In genomic region chr3:166613365-166613764, GRCh38 we compare ENCODE assay signal across 23 cellular contexts.
DNase-seq lines count a peak whose midpoint lies in the region; TF ChIP-seq lines count a peak whose summit lies in the region.
"Had no signal": no experiment of that assay in that cellular context is flagged by ENCODE, and none has a peak within 500 bp of the region (broad histone marks: within the 10 kb centered on the region; RNA-seq: fewer than 3 reads in every experiment).

No MANE protein-coding gene starts in this region.

- peaks cover 20% of the 10 kb centered on the region for H3K9me3 Mint-ChIP-seq in endodermal cell
- H3K9me3 Mint-ChIP-seq in osteocyte (ENCODE audit: unreplicated experiment) = peaks cover 6% of the 10 kb centered on the region
- no peaks in the 10 kb centered on the region for H3K9me3 Mint-ChIP-seq in glutamatergic neuron (ENCODE audit: unreplicated experiment)

- no peaks in the 10 kb centered on the region for H3K79me2 ChIP-seq in SU-DHL-6 (ENCODE audit: insufficient read depth, low read length)

- H4K20me1 ChIP-seq in SU-DHL-6 (ENCODE audit: low read depth, low read length) = no peaks in the 10 kb centered on the region
- H4K20me1 ChIP-seq: BLaER1 treated with 17β-estradiol and CSF1 and Interleukin-3, amounts not matched to agents 10 nM and 100 nM had no signal

- no peaks in the 10 kb centered on the region for H3K9me2 ChIP-seq in SU-DHL-6 (replicated peaks; ENCODE audit: insufficient read depth, low read length)

- H3K4me2 ChIP-seq in SU-DHL-6 (ENCODE audit: low read depth, low read length, poor library complexity, severe bottlenecking) = no peak overlapping the region
- H3K4me2 ChIP-seq: A549; BLaER1 treated with 17β-estradiol and CSF1 and Interleukin-3, amounts not matched to agents 10 nM and 100 nM had no signal

- H3K9me3 ChIP-seq in SU-DHL-6 (ENCODE audit: insufficient read depth, low read length) = no peaks in the 10 kb centered on the region
- H3K9me3 ChIP-seq in endodermal cell (ENCODE audit: control insufficient read depth, low read length) = no peaks in the 10 kb centered on the region
- H3K9me3 ChIP-seq in effector memory CD4-positive, alpha-beta T cell (ENCODE audit: control insufficient read depth, low read length) = no peaks in the 10 kb centered on the region
- H3K9me3 ChIP-seq: A549; BE2C; BLaER1 treated with 17β-estradiol and CSF1 and Interleukin-3, amounts not matched to agents 10 nM and 100 nM had no signal

- H3K27me3 ChIP-seq in SU-DHL-6 (ENCODE audit: low read length) (no peaks in the 10 kb centered on the region), endodermal cell (ENCODE audit: control insufficient read depth, insufficient read depth, low read length, poor library complexity, severe bottlenecking) (no peaks in the 10 kb centered on the region)
- no peaks in the 10 kb centered on the region for H3K27me3 ChIP-seq in effector memory CD4-positive, alpha-beta T cell (replicated peaks; ENCODE audit: control insufficient read depth, insufficient read depth, low read length, poor library complexity, severe bottlenecking)
- H3K27me3 ChIP-seq: BE2C; BLaER1 treated with 17β-estradiol and CSF1 and Interleukin-3, amounts not matched to agents 10 nM and 100 nM had no signal

- WGBS in endodermal cell (ENCODE audit: insufficient coverage in 1 of 2, insufficient read length in 1 of 2), 2 experiments = 93% methylated on average over 1 of the region's 1 CpG; no CpG with 5 or more reads in 1 of the 2 experiments

- H3K27ac Mint-ChIP-seq in endodermal cell (no peak overlapping the region), osteocyte (ENCODE audit: unreplicated experiment) (no peak overlapping the region), glutamatergic neuron (ENCODE audit: unreplicated experiment) (no peak overlapping the region)
- H3K27ac Mint-ChIP-seq: CD14-positive monocyte; CD4-positive, alpha-beta T cell; CD8-positive, alpha-beta memory T cell had no signal

- H3K27ac ChIP-seq in SU-DHL-6 (ENCODE audit: low read depth, low read length) (peak overlapping the region; percentile 49; the same call in 1 of the 2 replicates), endodermal cell (ENCODE audit: low read depth, low read length) (no peak overlapping the region)
- H3K27ac ChIP-seq in effector memory CD4-positive, alpha-beta T cell (ENCODE audit: insufficient read depth, low read length, poor library complexity, severe bottlenecking) = no peak overlapping the region
- H3K27ac ChIP-seq: A549; BLaER1 treated with 17β-estradiol and CSF1 and Interleukin-3, amounts not matched to agents 10 nM and 100 nM; GM23248 had no signal

- intact Hi-C loops in posterior vena cava (cut with DNase I) = no loop called here

- no peak overlapping the region for H2AFZ ChIP-seq in SU-DHL-6 (ENCODE audit: low read depth, low read length, severe bottlenecking)
- H2AFZ ChIP-seq: GM23248 had no signal

- H3K4me3 Mint-ChIP-seq in endodermal cell (no peak overlapping the region), osteocyte (ENCODE audit: unreplicated experiment) (no peak overlapping the region), glutamatergic neuron (ENCODE audit: unreplicated experiment) (no peak overlapping the region)
- H3K4me3 Mint-ChIP-seq: CD14-positive monocyte; CD4-positive, alpha-beta T cell; CD8-positive, alpha-beta memory T cell had no signal

- no peak for TF ChIP-seq CTCF in SU-DHL-6 (IDR thresholded peaks at IDR 0.05; ENCODE audit: insufficient read depth, low read length, poor library complexity, severe bottlenecking)
- TF ChIP-seq CTCF in endodermal cell (conservative IDR thresholded peaks at IDR 0.05) = no peak
- no peak for TF ChIP-seq CTCF in osteocyte (IDR thresholded peaks at IDR 0.05)
- TF ChIP-seq CTCF in glutamatergic neuron (IDR thresholded peaks at IDR 0.05; ENCODE audit: partially characterized antibody, unreplicated experiment) = no peak

- DNase-seq in endodermal cell = peak; percentile 48
- peak; percentile 55 for DNase-seq in posterior vena cava (ENCODE audit: low spot score)
- DNase-seq in effector memory CD4-positive, alpha-beta T cell = no peak
- no peak for DNase-seq in osteocyte (ENCODE audit: extremely low spot score, unreplicated experiment)
- DNase-seq in glutamatergic neuron = no peak
- DNase-seq: 8988T; ACHN; AML-193; BE2C; CD4-positive, alpha-beta T cell; CD8-positive, alpha-beta memory T cell; DMS 273 treated with DMSO at 0.1 percent for 48 hours; DMS79; EL; GDM1; GM23248; H7; HCEC 1CT had no signal

- H3K36me3 ChIP-seq in SU-DHL-6 (ENCODE audit: low read length) = no peaks in the 10 kb centered on the region
- no peaks in the 10 kb centered on the region for H3K36me3 ChIP-seq in endodermal cell (ENCODE audit: control insufficient read depth, insufficient read depth, low read length)
- no peaks in the 10 kb centered on the region for H3K36me3 ChIP-seq in effector memory CD4-positive, alpha-beta T cell (ENCODE audit: control insufficient read depth, insufficient read depth, low read length)
- H3K36me3 ChIP-seq: BE2C; BLaER1 treated with 17β-estradiol and CSF1 and Interleukin-3, amounts not matched to agents 10 nM and 100 nM had no signal

- H3K4me3 ChIP-seq in SU-DHL-6 (ENCODE audit: insufficient read depth, low read length, poor library complexity, severe bottlenecking) = no peak overlapping the region
- H3K4me3 ChIP-seq in endodermal cell (ENCODE audit: low read length) = no peak overlapping the region
- no peak overlapping the region for H3K4me3 ChIP-seq in effector memory CD4-positive, alpha-beta T cell (ENCODE audit: insufficient read depth, low read depth, low read length, poor library complexity, severe bottlenecking)
- H3K4me3 ChIP-seq: A549; BLaER1 treated with 17β-estradiol and CSF1 and Interleukin-3, amounts not matched to agents 10 nM and 100 nM; GM12878; GM23248 had no signal

- no peaks in the 10 kb centered on the region for H3K4me1 Mint-ChIP-seq in endodermal cell
- no peaks in the 10 kb centered on the region for H3K4me1 Mint-ChIP-seq in osteocyte (ENCODE audit: unreplicated experiment)
- no peaks in the 10 kb centered on the region for H3K4me1 Mint-ChIP-seq in glutamatergic neuron (ENCODE audit: low read depth, unreplicated experiment)
- H3K4me1 Mint-ChIP-seq: CD14-positive monocyte; CD8-positive, alpha-beta memory T cell had no signal

- no peaks in the 10 kb centered on the region for H3K36me3 Mint-ChIP-seq in endodermal cell (ENCODE audit: low read depth)
- no peaks in the 10 kb centered on the region for H3K36me3 Mint-ChIP-seq in osteocyte (ENCODE audit: unreplicated experiment)
- H3K36me3 Mint-ChIP-seq in glutamatergic neuron (ENCODE audit: unreplicated experiment) = no peaks in the 10 kb centered on the region
- H3K36me3 Mint-ChIP-seq: CD14-positive monocyte; CD8-positive, alpha-beta memory T cell had no signal

- H3K9ac ChIP-seq in SU-DHL-6 (ENCODE audit: low read length) = no peak overlapping the region
- H3K9ac ChIP-seq in endodermal cell (ENCODE audit: extremely low read depth, low read length, poor library complexity, severe bottlenecking) = no peak overlapping the region
- H3K9ac ChIP-seq: BLaER1 treated with 17β-estradiol and CSF1 and Interleukin-3, amounts not matched to agents 10 nM and 100 nM; GM23248 had no signal

- no peaks in the 10 kb centered on the region for H3K4me1 ChIP-seq in endodermal cell (ENCODE audit: control insufficient read depth, insufficient read depth, low read length)
- H3K4me1 ChIP-seq in effector memory CD4-positive, alpha-beta T cell (ENCODE audit: control insufficient read depth, insufficient read depth, low read length, poor library complexity, severe bottlenecking) = no peaks in the 10 kb centered on the region
- H3K4me1 ChIP-seq: A549; BE2C; BLaER1 treated with 17β-estradiol and CSF1 and Interleukin-3, amounts not matched to agents 10 nM and 100 nM had no signal

- no peaks in the 10 kb centered on the region for H3K27me3 Mint-ChIP-seq in endodermal cell (ENCODE audit: insufficient read depth)
- H3K27me3 Mint-ChIP-seq in osteocyte (ENCODE audit: unreplicated experiment) = no peaks in the 10 kb centered on the region
- H3K27me3 Mint-ChIP-seq in glutamatergic neuron (ENCODE audit: unreplicated experiment) = no peaks in the 10 kb centered on the region
- H3K27me3 Mint-ChIP-seq: CD4-positive, alpha-beta T cell; CD8-positive, alpha-beta memory T cell had no signal

- no peaks in the 10 kb centered on the region for H3F3A ChIP-seq in SU-DHL-6 (ENCODE audit: insufficient read depth)

Comparison
In these comparisons a context has a peak if more than half of its experiments do, and no peak if none do; other contexts are left out.
1. DNase-seq: peak in endodermal cell (single experiment) and posterior vena cava (single experiment); none in effector memory CD4-positive, alpha-beta T cell (0 of 3), osteocyte (single experiment) and glutamatergic neuron (single experiment).